9 cellular contexts compared by ENCODE assay signal in genomic region chr4:139603576-139604387, GRCh38. TPM values are rescaled to one million over a fixed set of nuclear protein-coding genes. Genes with fewer than 3 reads are reported as not detected.
A peak's percentile ranks its signal among the peaks of the same experiment; 100 is the strongest.
DNase-seq lines count a peak whose midpoint lies in the region; ATAC-seq, FAIRE-seq and TF ChIP-seq lines count a peak whose summit lies in the region.
"Had no signal": no experiment of that assay in that cellular context is flagged by ENCODE, and none has a peak within 500 bp of the region (broad histone marks: within the 10 kb centered on the region; RNA-seq: fewer than 3 reads in every experiment).

No MANE protein-coding gene starts in this region.

- POLR2A ChIA-PET in RWPE1 (lab: Yijun Ruan, JAX; ENCODE audit: low non-redundant PET), result interaction anchor here (1.0 kb wide), 1 partner anchor 41 kb away, joined by 3 read pairs; no protein-coding TSS in a partner anchor
- POLR2A ChIA-PET in H1 (lab: Charles Lee; ENCODE audit: partially characterized antibody), result interaction anchor here (1.0 to 2.0 kb wide), 2 partner anchors 28 to 30 kb away, joined by 3 to 5 read pairs; no protein-coding TSS in a partner anchor

- H3K36me3 Mint-ChIP-seq in memory B cell, result peaks cover 2% of the 10 kb centered on the region

- H3K27me3 ChIP-seq in DOHH2 (ENCODE audit: control insufficient read depth, low read length), result peaks cover 7% of the 10 kb centered on the region; the same call in 1 of the 2 replicates
- no peaks in the 10 kb centered on the region for H3K27me3 ChIP-seq in KMS-11 (ENCODE audit: insufficient read depth, low read depth)
- H3K27me3 ChIP-seq in H1 (replicated peaks in 1 of 4; ENCODE audit: control insufficient read depth in 3 of 4, extremely low read depth in 1 of 4, insufficient read depth in 3 of 4, low read length in 3 of 4), result peaks cover 0 to 2% (median 0%) of the 10 kb centered on the region in 4 experiments; a peak in 1 of 7 replicates

- H3K79me2 ChIP-seq in DOHH2 (ENCODE audit: control insufficient read depth, low read length) (no peaks in the 10 kb centered on the region), KMS-11 (ENCODE audit: insufficient read depth, low read depth) (no peaks in the 10 kb centered on the region), H1 (ENCODE audit: control insufficient read depth in 1 of 2, insufficient read depth in 2 of 2, low read length in 2 of 2) (no peaks in the 10 kb centered on the region)

- H3K4me1 Mint-ChIP-seq in memory B cell, result peaks cover 8% of the 10 kb centered on the region

- DNase-seq in A172 (ENCODE audit: low spot score), result peak; percentile 73
- DNase-seq in RWPE1 (ENCODE audit: low spot score), result peak; percentile 44
- DNase-seq in H1 (ENCODE audit: low read depth in 1 of 2, low spot score in 2 of 2), result no peak
- peak; percentile 21 to 23 for DNase-seq in memory B cell (ENCODE audit: low spot score in 2 of 2)

- H3K56ac ChIP-seq in H1 (replicated peaks; ENCODE audit: insufficient read length, low read depth, low read length), result no peak overlapping the region

- H3K4me1 ChIP-seq in DOHH2 (ENCODE audit: control insufficient read depth, low read length) (peaks cover 8% of the 10 kb centered on the region), KMS-11 (ENCODE audit: low read depth, poor library complexity, severe bottlenecking) (peaks cover 19% of the 10 kb centered on the region), H1 (replicated peaks in 1 of 4; ENCODE audit: control insufficient read depth in 3 of 4, insufficient read depth in 4 of 4, low read length in 3 of 4) (no peaks in the 10 kb centered on the region)

- no peak overlapping the region for H3K14ac ChIP-seq in H1 (ENCODE audit: insufficient read length)

- H3K9ac ChIP-seq in KMS-11, result no peak overlapping the region
- H3K9ac ChIP-seq in H1 (replicated peaks in 1 of 4; ENCODE audit: extremely low read depth in 1 of 4, low read depth in 3 of 4, low read length in 3 of 4), result no peak overlapping the region

- H2BK5ac ChIP-seq in H1 (ENCODE audit: low read depth, low read length), result no peak overlapping the region

- H3K9me3 ChIP-seq in DOHH2 (ENCODE audit: control insufficient read depth, insufficient read depth, low read length), result no peaks in the 10 kb centered on the region
- H3K9me3 ChIP-seq in H1 (ENCODE audit: insufficient read depth in 2 of 2, low read depth in 1 of 2, low read length in 1 of 2), result no peaks in the 10 kb centered on the region

- no peak overlapping the region for H2BK15ac ChIP-seq in H1 (ENCODE audit: low read length)

- no peaks in the 10 kb centered on the region for H3K79me1 ChIP-seq in H1 (ENCODE audit: low read depth, low read length)

- no peak overlapping the region for H3K4ac ChIP-seq in H1 (replicated peaks; ENCODE audit: insufficient read length, low read depth, low read length)

- H3K18ac ChIP-seq in H1 (ENCODE audit: extremely low read depth, low read length), result no peak overlapping the region

- no peaks in the 10 kb centered on the region for H3K9me3 Mint-ChIP-seq in memory B cell
- H3K9me3 Mint-ChIP-seq: dendritic cell treated with granulocyte-macrophage colony-stimulating factor and Interleukin-4, amounts not matched to agents 40 ng/mL and 50 ng/mL, for 4 days had no signal

- H3K27me3 Mint-ChIP-seq in memory B cell, result peaks cover 15% of the 10 kb centered on the region

- H3K27ac Mint-ChIP-seq in memory B cell, result no peak overlapping the region
- H3K27ac Mint-ChIP-seq: dendritic cell treated with granulocyte-macrophage colony-stimulating factor and Interleukin-4, amounts not matched to agents 40 ng/mL and 50 ng/mL, for 4 days had no signal

- no peak overlapping the region for H2AK5ac ChIP-seq in H1 (ENCODE audit: low read depth, low read length)

- WGBS in H1 (ENCODE audit: extremely low coverage in 1 of 2, insufficient coverage in 1 of 2, insufficient read length in 1 of 2, insufficient replicate concordance in 2 of 2, low coverage in 1 of 2, low lambda C conversion rate in 2 of 2, missing lambda C conversion rate in 1 of 2), 2 experiments, result 62% methylated on average over 2 of the region's 2 CpGs; no CpG with 5 or more reads in 1 of the 2 experiments

- H3K4me2 ChIP-seq in DOHH2 (ENCODE audit: low read length), result no peak overlapping the region
- no peak overlapping the region for H3K4me2 ChIP-seq in KMS-11
- H3K4me2 ChIP-seq in H1 (ENCODE audit: insufficient read depth in 1 of 2, low read depth in 2 of 2, low read length in 2 of 2), result no peak overlapping the region

- ATAC-seq in memory B cell (ENCODE audit: low read depth) (peak; percentile 53), GM21515 (IDR thresholded peaks at IDR 0.05; ENCODE audit: unreplicated experiment) (no peak), HG02885 (IDR thresholded peaks at IDR 0.05; ENCODE audit: poor library complexity, unreplicated experiment) (no peak)

- no peak overlapping the region for H4K5ac ChIP-seq in H1 (ENCODE audit: insufficient read length, low read depth, low read length)

- no peaks in the 10 kb centered on the region for H4K20me1 ChIP-seq in DOHH2 (ENCODE audit: control insufficient read depth, insufficient read depth, low read depth, low read length)
- no peaks in the 10 kb centered on the region for H4K20me1 ChIP-seq in KMS-11 (ENCODE audit: insufficient read depth)
- no peaks in the 10 kb centered on the region for H4K20me1 ChIP-seq in H1 (replicated peaks in 1 of 2; ENCODE audit: control insufficient read depth in 1 of 2, insufficient read depth in 2 of 2, low read length in 2 of 2)

- no peak for TF ChIP-seq EP300 in H1 (IDR thresholded peaks at IDR 0.05; ENCODE audit: borderline replicate concordance in 1 of 2, low read depth in 2 of 2, low read length in 2 of 2)

- peak; percentile 75 for FAIRE-seq in H1 (lab: Jason Lieb, UNC)

- TF ChIP-seq RAD21 in H1 (IDR thresholded peaks at IDR 0.05 in 1 of 2, conservative IDR thresholded peaks at IDR 0.05 in 1 of 2; ENCODE audit: low read depth in 2 of 2, low read length in 2 of 2), result peak; percentile 81 to 91

- H3K9me2 ChIP-seq in DOHH2 (replicated peaks; ENCODE audit: control insufficient read depth, low read length), result no peaks in the 10 kb centered on the region

- no peak for TF ChIP-seq POLR2A in H1 (IDR thresholded peaks at IDR 0.05; ENCODE audit: control extremely low read depth in 1 of 2, low read depth in 2 of 2, low read length in 2 of 2)

- CTCF ChIA-PET in RWPE1 (lab: Yijun Ruan, JAX) (interaction anchor here (0.7 to 5.2 kb wide), 16 partner anchors 23 to 589 kb away, joined by 3 to 54 read pairs (median 3); partner anchors contain the start of gene SETD7), H1 (lab: Charles Lee; ENCODE audit: partially characterized antibody) (interaction anchor here (0.7 to 13.0 kb wide), 32 partner anchors 7 to 650 kb away, joined by 3 to 318 read pairs (median 5); partner anchors contain the start of gene MGST2)

- no peak overlapping the region for H3K4me3 ChIP-seq in DOHH2 (ENCODE audit: low read length)
- no peak overlapping the region for H3K4me3 ChIP-seq in KMS-11 (IDR thresholded peaks at IDR 0.05; ENCODE audit: insufficient read depth, low read depth, low read length)
- no peak overlapping the region for H3K4me3 ChIP-seq in H1 (ENCODE audit: extremely low read depth in 1 of 4, insufficient read depth in 2 of 4, low read depth in 3 of 4, low read length in 4 of 4)

- no peak overlapping the region for H3K23ac ChIP-seq in H1 (ENCODE audit: insufficient read length)

- no peak overlapping the region for H4K91ac ChIP-seq in H1 (replicated peaks; ENCODE audit: insufficient read length, low read length)

- H2BK12ac ChIP-seq in H1 (ENCODE audit: low read depth, low read length), result no peak overlapping the region

- H2AFZ ChIP-seq in KMS-11 (ENCODE audit: low read depth) (no peak overlapping the region), H1 (ENCODE audit: low read length) (no peak overlapping the region)

- H2BK120ac ChIP-seq in H1 (replicated peaks; ENCODE audit: low read depth, low read length), result no peak overlapping the region

- H3K4me3 Mint-ChIP-seq in memory B cell, result no peak overlapping the region
- H3K4me3 Mint-ChIP-seq: dendritic cell treated with granulocyte-macrophage colony-stimulating factor and Interleukin-4, amounts not matched to agents 40 ng/mL and 50 ng/mL, for 4 days had no signal

- H3K36me3 ChIP-seq in DOHH2 (ENCODE audit: control insufficient read depth, low read length) (no peaks in the 10 kb centered on the region), KMS-11 (ENCODE audit: insufficient read depth) (no peaks in the 10 kb centered on the region), H1 (ENCODE audit: control insufficient read depth in 2 of 4, insufficient read depth in 4 of 4, low read length in 3 of 4) (no peaks in the 10 kb centered on the region)

- H4K8ac ChIP-seq in H1 (ENCODE audit: extremely low read depth, insufficient read depth, low read length), result no peak overlapping the region; the same call in 1 of the 2 replicates

- no peak overlapping the region for H2BK20ac ChIP-seq in H1 (ENCODE audit: low read length)

- TF ChIP-seq CTCF in DOHH2 (IDR thresholded peaks at IDR 0.05; ENCODE audit: low read depth, low read length, poor library complexity, severe bottlenecking) (peak; percentile 68), KMS-11 (conservative IDR thresholded peaks at IDR 0.05; ENCODE audit: low read depth, low read length) (peak; percentile 84), RWPE1 (conservative IDR thresholded peaks at IDR 0.05; ENCODE audit: low read depth) (peak; percentile 74), H1 (IDR thresholded peaks at IDR 0.05; ENCODE audit: control extremely low read depth in 1 of 3, insufficient read depth in 1 of 3, low read depth in 1 of 3, low read length in 3 of 3) (peak in 2 of 3 experiments; percentile 70 to 77; a peak in 3 of 4 replicates)

- no peaks in the 10 kb centered on the region; the same call in 1 of the 2 replicates for H3K23me2 ChIP-seq in H1 (ENCODE audit: low read depth, low read length)

- no peaks in the 10 kb centered on the region for H3F3A ChIP-seq in DOHH2 (ENCODE audit: control insufficient read depth, insufficient read depth)

- no peak overlapping the region for H3K27ac ChIP-seq in DOHH2 (ENCODE audit: low read depth, low read length)
- no peak overlapping the region for H3K27ac ChIP-seq in KMS-11
- no peak overlapping the region for H3K27ac ChIP-seq in RWPE1
- H3K27ac ChIP-seq in H1 (ENCODE audit: low read depth, low read length), result no peak overlapping the region

TF ChIP-seq in H1, 55 proteins besides CTCF, POLR2A, EP300 and RAD21:
- 0 out of 2 replicates have a peak, but pooled peaks have one; percentile 28 for TF ChIP-seq SRF (IDR thresholded peaks at IDR 0.05; ENCODE audit: low read depth, low read length)
- no peak for TF ChIP-seq CBX5 (IDR thresholded peaks at IDR 0.05; ENCODE audit: low read depth, low read length)

RNA-seq across cellular contexts. Expression of gene SETD7, which starts 47.8 kb away (rescaled TPM):
- total RNA-seq in A172 (2014; rRNA removed; shearing (Covaris generic)), result 38.0 and 42.1 TPM in 2 replicates
- total RNA-seq in H1 (2021; fragmentation: NEBNext Ultra II Directional; extraction: Animal tissue kit (Norgen Biotek cat#: 25700)), result 3.4 and 4.6 TPM in 2 replicates
- polyA plus RNA-seq in H1 (2011; rRNA removed), result 1.3 and 1.5 TPM in 2 replicates
- polyA plus RNA-seq in H1 (2011; cell fraction: cytosol; rRNA removed), result 1.4 TPM
- 1.3 TPM for polyA plus RNA-seq in H1 (2011; cell fraction: nucleus; rRNA removed)
- 1.5 to 2.1 TPM (median 1.9 TPM) in 4 replicates for polyA plus RNA-seq in H1 (2012, experiment 1 of 2)
- 0.20 TPM for polyA plus RNA-seq in H1 (2012, experiment 2 of 2)
- 2.1 TPM for polyA plus RNA-seq in H1 (2013, experiment 1 of 2)
- 1.7 TPM for polyA plus RNA-seq in H1 (2013, experiment 2 of 2)
- 3.1 and 4.5 TPM in 2 replicates for polyA minus RNA-seq in H1 (2011; rRNA and poly(A)+ RNA removed)
- 1.5 TPM for polyA minus RNA-seq in H1 (2011; cell fraction: cytosol; rRNA and poly(A)+ RNA removed)
- 3.1 TPM for polyA minus RNA-seq in H1 (2011; cell fraction: nucleus; rRNA and poly(A)+ RNA removed)

Comparison
In these comparisons a context has a peak if more than half of its experiments do, and no peak if none do; other contexts are left out.
1. DNase-seq: peak in A172 (single experiment), RWPE1 (single experiment) and memory B cell (2 of 2); none in H1 (0 of 2).
2. Peak in every context shown above with its lines, with median percentiles within 50 percentile points of each other: CTCF ChIP-seq.